ENCODE assay signal across 9 cellular contexts in the genomic region with DNA sequence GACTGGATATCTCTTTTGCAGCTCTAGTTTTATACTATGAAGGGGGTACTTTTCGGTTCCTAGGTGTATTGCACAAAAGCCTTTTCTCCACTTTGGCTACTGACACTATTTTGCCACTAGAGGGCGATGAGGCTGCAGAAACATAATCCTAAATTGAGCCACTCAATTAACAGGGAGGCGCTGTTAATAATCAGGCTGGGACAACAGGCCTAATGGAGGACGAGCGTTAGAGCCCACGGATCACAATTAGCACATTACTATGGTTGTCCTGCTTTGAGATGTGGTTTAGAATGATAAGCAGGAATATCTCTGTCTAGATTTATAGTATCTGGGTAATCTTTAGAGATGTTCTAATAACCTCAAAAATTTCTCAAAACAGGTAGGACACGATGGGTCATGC.
DNase-seq lines count a peak whose midpoint lies in the region; ATAC-seq and TF ChIP-seq lines count a peak whose summit lies in the region.
"Had no signal": no experiment of that assay in that cellular context is flagged by ENCODE, and none has a peak within 500 bp of the region (broad histone marks: within the 10 kb centered on the region; RNA-seq: fewer than 3 reads in every experiment).

No MANE protein-coding gene starts in this region.

- in situ Hi-C loops in Panc1 (cut with HindIII; ENCODE audit: low pct_unique_long_range_greater_than_20kb, low sequenced_read_pairs), result no loop called here

- no peaks in the 10 kb centered on the region for H3K4me1 ChIP-seq in Panc1 (ENCODE audit: control insufficient read depth, insufficient read depth, low read length)
- no peaks in the 10 kb centered on the region for H3K4me1 ChIP-seq in prostate gland (replicated peaks)

- intact Hi-C loops in Panc1 (cut with micrococcal nuclease; ENCODE audit: unreplicated experiment), result loop anchor here (1.0 to 10.0 kb wide), 2 partner anchors 62 to 117 kb away; partner anchors contain the start of gene PMAIP1
- intact Hi-C loops in activated T-helper 2 cell treated with anti-CD3 and anti-CD28 coated beads, Interferon-gamma antibody, Interleukin-2, Interleukin-4, amounts not matched to agents 10 μg/mL and 5 μg/mL and 100 μg/mL, durations not matched to agents 14 hours and 24 hours and 36 hours (cut with micrococcal nuclease), result loop anchor here (1.0 to 5.0 kb wide), 3 partner anchors 35 to 151 kb away; no protein-coding TSS in a partner anchor
- intact Hi-C loops in prostate gland (cut with DNase I), result no loop called here

- POLR2A ChIA-PET in Panc1 (lab: Charles Lee), result no interaction called here

- no peaks in the 10 kb centered on the region for H3K36me3 ChIP-seq in Panc1 (ENCODE audit: control insufficient read depth, insufficient read depth, low read length)
- no peaks in the 10 kb centered on the region for H3K36me3 ChIP-seq in prostate gland

- H3K4me3 Mint-ChIP-seq in activated T-helper 2 cell treated with anti-CD3 and anti-CD28 coated beads, Interferon-gamma antibody, Interleukin-2, Interleukin-4, amounts not matched to agents 10 μg/mL and 5 μg/mL and 100 μg/mL, durations not matched to agents 14 hours and 24 hours and 36 hours (ENCODE audit: low read depth), result no peak overlapping the region

- H3K9me3 ChIP-seq in Panc1 (ENCODE audit: control insufficient read depth, insufficient read depth, low read depth, low read length), result no peaks in the 10 kb centered on the region
- H3K9me3 ChIP-seq in prostate gland, result no peaks in the 10 kb centered on the region

- H3K4me3 ChIP-seq in Panc1 (ENCODE audit: low read depth in 2 of 2, low read length in 2 of 2), result peak overlapping the region in 1 of 2 experiments; percentile 37; a peak in 2 of 4 replicates
- no peak overlapping the region for H3K4me3 ChIP-seq in prostate gland

- TF ChIP-seq POLR2A in prostate gland (IDR thresholded peaks at IDR 0.05), result no peak

- CTCF ChIA-PET in Panc1 (lab: Charles Lee), result interaction anchor here (0.7 kb wide), 1 partner anchor 82 kb away, joined by 3 read pairs; no protein-coding TSS in a partner anchor

- H3K27me3 Mint-ChIP-seq in activated T-helper 2 cell treated with anti-CD3 and anti-CD28 coated beads, Interferon-gamma antibody, Interleukin-2, Interleukin-4, amounts not matched to agents 10 μg/mL and 5 μg/mL and 100 μg/mL, durations not matched to agents 14 hours and 24 hours and 36 hours (ENCODE audit: low read depth), result peaks cover 16% of the 10 kb centered on the region

- H3K27ac ChIP-seq in Panc1 (ENCODE audit: low read length) (no peak overlapping the region), prostate gland (no peak overlapping the region)
- H3K27ac ChIP-seq: epithelial cell of prostate had no signal

- H3K27ac Mint-ChIP-seq in activated T-helper 2 cell treated with anti-CD3 and anti-CD28 coated beads, Interferon-gamma antibody, Interleukin-2, Interleukin-4, amounts not matched to agents 10 μg/mL and 5 μg/mL and 100 μg/mL, durations not matched to agents 14 hours and 24 hours and 36 hours, result no peak overlapping the region

- H3K27me3 ChIP-seq in Panc1 (ENCODE audit: control insufficient read depth, insufficient read depth, low read length), result no peaks in the 10 kb centered on the region
- H3K27me3 ChIP-seq in prostate gland (replicated peaks; ENCODE audit: insufficient read depth), result no peaks in the 10 kb centered on the region

- no peaks in the 10 kb centered on the region for H3K36me3 Mint-ChIP-seq in activated T-helper 2 cell treated with anti-CD3 and anti-CD28 coated beads, Interferon-gamma antibody, Interleukin-2, Interleukin-4, amounts not matched to agents 10 μg/mL and 5 μg/mL and 100 μg/mL, durations not matched to agents 14 hours and 24 hours and 36 hours (ENCODE audit: low read depth)

- WGBS in prostate gland, result 19% methylated on average over 7 of the region's 7 CpGs

- ATAC-seq in GM21737 (IDR thresholded peaks at IDR 0.05; ENCODE audit: unreplicated experiment), result peak; percentile 47
- peak; percentile 87 for ATAC-seq in Panc1

- DNase-seq in GF-D8 (lab: John Stamatoyannopoulos, UW), result peak; percentile 34
- DNase-seq in Kasumi-1 (lab: John Stamatoyannopoulos, UW), result peak; percentile 81 to 89
- peak; percentile 81 for DNase-seq in Panc1 (ENCODE audit: low read depth, low spot score)
- peak; percentile 25 for DNase-seq in activated T-helper 2 cell treated with anti-CD3 and anti-CD28 coated beads, Interferon-gamma antibody, Interleukin-2, Interleukin-4, amounts not matched to agents 10 μg/mL and 5 μg/mL and 100 μg/mL, durations not matched to agents 14 hours and 24 hours and 36 hours (ENCODE audit: low spot score)
- DNase-seq in germinal center (ENCODE audit: low spot score), result peak; percentile 72
- peak; percentile 25 for DNase-seq in prostate gland (ENCODE audit: low spot score)
- no peak for DNase-seq in NCI-H226

- no peaks in the 10 kb centered on the region for H3K9me3 Mint-ChIP-seq in activated T-helper 2 cell treated with anti-CD3 and anti-CD28 coated beads, Interferon-gamma antibody, Interleukin-2, Interleukin-4, amounts not matched to agents 10 μg/mL and 5 μg/mL and 100 μg/mL, durations not matched to agents 14 hours and 24 hours and 36 hours

- no TSS peak for BruUV-seq in Panc1 (replicated peaks; lab: Mats Ljungman, UMichigan)

- H3K4me1 Mint-ChIP-seq in activated T-helper 2 cell treated with anti-CD3 and anti-CD28 coated beads, Interferon-gamma antibody, Interleukin-2, Interleukin-4, amounts not matched to agents 10 μg/mL and 5 μg/mL and 100 μg/mL, durations not matched to agents 14 hours and 24 hours and 36 hours (ENCODE audit: low read depth), result peaks cover 7% of the 10 kb centered on the region

- TF ChIP-seq CTCF in Panc1 (IDR thresholded peaks at IDR 0.05) (peak; percentile 82), prostate gland (IDR thresholded peaks at IDR 0.05) (peak; percentile 63 to 83 (median 70))
